Comparison of ENCODE assay signal across 16 cellular contexts in the genomic region with DNA sequence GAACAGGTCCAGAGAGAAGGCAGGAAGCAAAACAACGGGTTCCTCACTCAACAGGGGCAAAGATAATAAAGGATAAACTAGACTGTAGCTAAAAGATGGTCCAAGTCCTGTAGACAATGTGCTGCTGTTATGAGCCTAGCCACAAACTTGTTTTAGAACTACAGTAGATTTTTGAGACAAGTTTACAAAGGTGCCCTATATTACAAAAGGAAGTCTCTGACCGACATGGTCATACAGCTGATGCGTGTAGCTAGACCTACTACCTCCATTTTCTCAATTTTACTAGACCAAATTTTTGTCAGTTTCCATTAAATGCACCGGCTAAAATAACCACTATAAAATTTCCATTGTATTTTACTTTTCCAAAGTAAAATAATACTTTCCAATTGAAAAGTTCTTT.
"Had no signal": no experiment of that assay in that cellular context is flagged by ENCODE, and none has a peak within 500 bp of the region (broad histone marks: within the 10 kb centered on the region; RNA-seq: fewer than 3 reads in every experiment).

No MANE protein-coding gene starts in this region.

- H3K27ac Mint-ChIP-seq: activated CD4-positive, alpha-beta T cell treated with anti-CD3 and anti-CD28 coated beads, Interleukin-2, amount 10 ng/mL, durations not matched to agents 24 days and 14 days; WTC11 had no signal

- H3K4me1 ChIP-seq: SJSA1, testis, upper lobe of right lung had no signal

- H3K4me3 Mint-ChIP-seq: activated CD4-positive, alpha-beta T cell treated with anti-CD3 and anti-CD28 coated beads, Interleukin-2, amount 10 ng/mL, durations not matched to agents 24 days and 14 days; nephron; stimulated activated naive CD8-positive, alpha-beta T cell treated with anti-CD3 and anti-CD28 coated beads, Interleukin-15, amount 100 ng/mL, for 72 hours; WTC11 had no signal

- H3K27ac ChIP-seq: ovary, SJSA1, testis, upper lobe of right lung had no signal

- H3K27me3 Mint-ChIP-seq: activated CD4-positive, alpha-beta T cell treated with anti-CD3 and anti-CD28 coated beads, Interleukin-2, amount 10 ng/mL, durations not matched to agents 24 days and 14 days; stimulated activated naive CD8-positive, alpha-beta T cell treated with anti-CD3 and anti-CD28 coated beads, Interleukin-15, amount 100 ng/mL, for 72 hours had no signal

- H3K27me3 ChIP-seq: dorsolateral prefrontal cortex, ovary, SJSA1, testis, upper lobe of right lung had no signal

- DNase-seq: activated CD4-positive, alpha-beta T cell treated with anti-CD3 and anti-CD28 coated beads, Interleukin-2, amount 10 ng/mL, durations not matched to agents 24 days and 14 days; activated naive CD4-positive, alpha-beta T cell treated with anti-CD3 and anti-CD28 coated beads, Interleukin-2, amount 50 U/mL, for 16 hours; anterior cingulate cortex; dorsolateral prefrontal cortex; glutamatergic neuron; left colon; ovary; stimulated activated CD4-positive, alpha-beta T cell treated with anti-CD3 and anti-CD28 coated beads, Interleukin-2, amount 100 ng/mL, for 48 hours; stimulated activated naive CD8-positive, alpha-beta T cell treated with anti-CD3 and anti-CD28 coated beads, Interleukin-15, amount 100 ng/mL, for 72 hours; testis; upper lobe of right lung had no signal

- H3K36me3 ChIP-seq: ovary had no signal

- H3K4me1 Mint-ChIP-seq: activated CD4-positive, alpha-beta T cell treated with anti-CD3 and anti-CD28 coated beads, Interleukin-2, amount 10 ng/mL, durations not matched to agents 24 days and 14 days; nephron; stimulated activated naive CD8-positive, alpha-beta T cell treated with anti-CD3 and anti-CD28 coated beads, Interleukin-15, amount 100 ng/mL, for 72 hours; WTC11 had no signal

- H3K9me3 ChIP-seq: ovary, SJSA1, testis, upper lobe of right lung had no signal

- H3K9me3 Mint-ChIP-seq: activated CD4-positive, alpha-beta T cell treated with anti-CD3 and anti-CD28 coated beads, Interleukin-2, amount 10 ng/mL, durations not matched to agents 24 days and 14 days; nephron; stimulated activated naive CD8-positive, alpha-beta T cell treated with anti-CD3 and anti-CD28 coated beads, Interleukin-15, amount 100 ng/mL, for 72 hours; WTC11 had no signal

- ATAC-seq: esophagus mucosa; left colon; stimulated activated naive CD8-positive, alpha-beta T cell treated with anti-CD3 and anti-CD28 coated beads, Interleukin-15, amount 100 ng/mL, for 72 hours; upper lobe of right lung; WTC11 had no signal

- H3K4me3 ChIP-seq: dorsolateral prefrontal cortex, lung, ovary, SJSA1, testis, upper lobe of right lung had no signal
